In genomic region chr17:7438050-7438614, GRCh38 we compare ENCODE assay signal across 1 cellular context.
TF ChIP-seq lines count a peak whose summit lies in the region.

No MANE protein-coding gene starts in this region.

TF ChIP-seq in K562, 482 proteins besides CTCF, POLR2A, EP300 and RAD21 (continues in another document):
- peak; percentile 46 for TF ChIP-seq ZFX (CRISPR knock-in tag; IDR thresholded peaks at IDR 0.05)
- no peak for TF ChIP-seq CBX2 (IDR thresholded peaks at IDR 0.05; ENCODE audit: insufficient read depth, low read length, poor library complexity, severe bottlenecking)
- TF ChIP-seq ZHX1 (conservative IDR thresholded peaks at IDR 0.05; ENCODE audit: low read length) = no peak
- TF ChIP-seq FOXP1 (CRISPR knock-in tag; IDR thresholded peaks at IDR 0.05) = no peak
- TF ChIP-seq ZNF212 (CRISPR knock-in tag; IDR thresholded peaks at IDR 0.05) = no peak
- TF ChIP-seq TCF7 (IDR thresholded peaks at IDR 0.05; ENCODE audit: borderline replicate concordance) = no peak
- no peak for TF ChIP-seq ZBTB49 (CRISPR knock-in tag; IDR thresholded peaks at IDR 0.05; ENCODE audit: borderline replicate concordance)
- TF ChIP-seq ZBTB33 (CRISPR knock-in tag; IDR thresholded peaks at IDR 0.05) = 0 out of 2 replicates have a peak, but pooled peaks have one; percentile 32
- no peak for TF ChIP-seq PTBP1 (IDR thresholded peaks at IDR 0.05; ENCODE audit: low read depth, low read length)
- no peak for TF ChIP-seq GABPA (tag; conservative IDR thresholded peaks at IDR 0.05; ENCODE audit: low read depth)
- no peak for TF ChIP-seq ZNF395 (CRISPR knock-in tag; IDR thresholded peaks at IDR 0.05)
- TF ChIP-seq NFRKB (IDR thresholded peaks at IDR 0.05; ENCODE audit: low read depth) = no peak
- no peak; the same call in 1 of the 2 replicates for TF ChIP-seq RB1 (IDR thresholded peaks at IDR 0.05; ENCODE audit: low read depth)
- no peak for TF ChIP-seq ARID3B (CRISPR knock-in tag; IDR thresholded peaks at IDR 0.05; ENCODE audit: borderline replicate concordance)
- TF ChIP-seq SMARCB1 (IDR thresholded peaks at IDR 0.05; ENCODE audit: insufficient read length, low read depth) = no peak
- no peak for TF ChIP-seq ETV6 (IDR thresholded peaks at IDR 0.05; ENCODE audit: borderline replicate concordance in 1 of 2, low read depth in 2 of 2, low read length in 1 of 2)
- TF ChIP-seq ETV6 (CRISPR knock-in tag; IDR thresholded peaks at IDR 0.05; ENCODE audit: borderline replicate concordance) = no peak
- TF ChIP-seq CHD7 (IDR thresholded peaks at IDR 0.05; ENCODE audit: low read depth, low read length) = no peak
- no peak for TF ChIP-seq E2F3 (CRISPR knock-in tag; IDR thresholded peaks at IDR 0.05)
- TF ChIP-seq PHF8 (IDR thresholded peaks at IDR 0.05; ENCODE audit: borderline replicate concordance, low read length) = peak; percentile 33; the same call in 1 of the 2 replicates
- no peak for TF ChIP-seq PHTF2 (CRISPR knock-in tag; IDR thresholded peaks at IDR 0.05)
- no peak for TF ChIP-seq FIP1L1 (IDR thresholded peaks at IDR 0.05; ENCODE audit: low read depth, low read length, poor library complexity, severe bottlenecking)
- no peak for TF ChIP-seq ZKSCAN8 (CRISPR knock-in tag; IDR thresholded peaks at IDR 0.05)
- TF ChIP-seq MAZ (CRISPR knock-in tag; conservative IDR thresholded peaks at IDR 0.05 in 1 of 2, IDR thresholded peaks at IDR 0.05 in 1 of 2) = peak in 1 of 2 experiments; percentile 55; a peak in 2 of 4 replicates
- no peak for TF ChIP-seq SAFB (IDR thresholded peaks at IDR 0.05; ENCODE audit: borderline replicate concordance, low read depth, low read length)
- TF ChIP-seq CEBPZ (IDR thresholded peaks at IDR 0.05; ENCODE audit: borderline replicate concordance, low read depth, low read length) = no peak
- no peak for TF ChIP-seq GTF2B (IDR thresholded peaks at IDR 0.05; ENCODE audit: extremely low read depth, insufficient read length)
